ENCODE assay signal across 8 cellular contexts in the genomic region with DNA sequence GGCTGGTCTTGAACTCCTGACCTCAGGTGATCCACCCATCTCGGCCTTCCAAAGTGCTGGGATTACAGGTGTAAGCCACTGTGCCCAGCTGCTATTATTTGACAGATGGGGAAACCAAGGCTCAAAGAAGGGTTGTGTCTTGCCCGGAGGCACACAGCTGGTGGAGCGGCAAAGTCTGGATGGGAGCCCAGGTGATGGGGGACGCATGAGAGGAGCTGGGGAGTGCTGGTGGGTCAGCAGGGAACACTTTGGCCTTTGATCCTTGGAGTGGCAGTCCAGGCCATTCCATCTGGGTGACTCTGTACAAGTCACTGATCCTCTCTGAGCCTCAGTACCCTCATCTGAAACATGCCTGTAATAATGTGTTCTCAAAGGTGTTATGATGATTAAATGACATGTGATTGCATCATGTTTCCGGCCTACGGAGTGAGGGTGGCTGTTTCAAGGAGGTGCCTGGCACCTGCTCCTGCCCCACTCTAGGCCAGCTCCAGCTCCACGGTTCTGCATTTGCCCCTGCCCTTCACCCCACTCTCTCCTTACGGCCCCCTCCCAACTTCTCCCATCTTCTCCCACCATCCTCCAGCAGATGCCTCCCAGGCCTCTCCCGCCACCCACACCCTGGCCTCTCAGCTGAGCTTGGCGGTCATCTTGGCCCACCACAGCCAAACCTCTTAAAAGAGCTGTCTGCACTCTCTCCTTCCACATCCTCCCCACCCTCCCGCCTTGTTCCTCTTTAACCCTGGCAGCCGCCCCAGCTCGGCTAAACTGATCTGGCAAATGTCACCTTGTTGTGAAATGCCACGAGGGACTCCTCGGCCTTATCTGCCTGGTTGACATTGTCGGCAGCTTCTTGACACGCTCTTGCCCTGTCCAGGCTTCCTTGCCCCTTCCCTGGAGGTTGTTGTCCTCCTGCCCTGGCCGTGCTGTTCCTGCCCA. TPM values are rescaled to one million over a fixed set of nuclear protein-coding genes. Genes with fewer than 3 reads are reported as not detected.
DNase-seq lines count a peak whose midpoint lies in the region; ATAC-seq and FAIRE-seq lines count a peak whose summit lies in the region.

No MANE protein-coding gene starts in this region.

- WGBS in aorta, 2 donors = 11 to 13% methylated on average over 18 of the region's 18 CpGs

- H3K36me3 Mint-ChIP-seq in central memory CD8-positive, alpha-beta T cell (ENCODE audit: insufficient read depth) = peaks cover 11% of the 10 kb centered on the region

- no peaks in the 10 kb centered on the region for H3K9me3 ChIP-seq in aorta (ENCODE audit: control insufficient read depth, low read length)

- intact Hi-C loops in aorta (cut with DNase I) = no loop called here

- peak; percentile 74 for ATAC-seq in central memory CD8-positive, alpha-beta T cell (replicated peaks; ENCODE audit: extremely low read depth, poor library complexity, severe bottlenecking)
- ATAC-seq in aorta (ENCODE audit: low FRiP score) = peak; percentile 62

- peak; percentile 26 for FAIRE-seq in GM19239 (lab: Jason Lieb, UNC)

- H3K9me3 Mint-ChIP-seq in central memory CD8-positive, alpha-beta T cell = no peaks in the 10 kb centered on the region

- H3K27me3 Mint-ChIP-seq in central memory CD8-positive, alpha-beta T cell = peaks cover 7% of the 10 kb centered on the region

- peak overlapping the region in 1 of 2 donors; percentile 73 for H3K27ac ChIP-seq in aorta (ENCODE audit: low read depth in 1 of 2, low read length in 2 of 2)

- DNase-seq in GM19239 (ENCODE audit: insufficient read length, low spot score) = no peak
- DNase-seq in SHP77 treated with DMSO at 0.1 percent for 48 hours (lab: John Stamatoyannopoulos, UW) = peak; percentile 59
- no peak for DNase-seq in central memory CD8-positive, alpha-beta T cell (ENCODE audit: low spot score in 2 of 2)
- peak; percentile 71 for DNase-seq in mucosa of gallbladder (ENCODE audit: low spot score)
- DNase-seq in aorta = peak; percentile 88 to 89
- DNase-seq in cortex of kidney (lab: John Stamatoyannopoulos, UW) = no peak
- DNase-seq in NCI-H146 (lab: John Stamatoyannopoulos, UW) = no peak
- DNase-seq in dedifferentiated amniotic fluid mesenchymal stem cell (ENCODE audit: extremely low spot score) = no peak

- peak overlapping the region; percentile 70 for H3K27ac Mint-ChIP-seq in central memory CD8-positive, alpha-beta T cell (ENCODE audit: low read depth)

- H3K27me3 ChIP-seq in aorta (ENCODE audit: control insufficient read depth in 1 of 2, insufficient read depth in 2 of 2, low read length in 1 of 2) = no peaks in the 10 kb centered on the region

- H3K36me3 ChIP-seq in aorta (ENCODE audit: control insufficient read depth in 1 of 2, insufficient read depth in 2 of 2, low read length in 1 of 2) = no peaks in the 10 kb centered on the region

- no peak overlapping the region for H3K4me3 ChIP-seq in aorta (ENCODE audit: low read length in 2 of 2)

- H3K4me1 ChIP-seq in aorta (ENCODE audit: control insufficient read depth in 1 of 2, insufficient read depth in 2 of 2, low read length in 2 of 2) = no peaks in the 10 kb centered on the region

- peaks cover 41% of the 10 kb centered on the region for H3K4me1 Mint-ChIP-seq in central memory CD8-positive, alpha-beta T cell

- no peak overlapping the region for H3K4me3 Mint-ChIP-seq in central memory CD8-positive, alpha-beta T cell

RNA-seq across cellular contexts. Expression of a gene that starts 5.5 kb away (rescaled TPM):
- total RNA-seq in mucosa of gallbladder (89.0 TPM), aorta (100 to 1,000 TPM in 1 of 2 donors, 10 to 100 TPM in 1; 66.3 to 140 TPM)
- polyA plus RNA-seq in aorta = 10 to 100 TPM; 23.7 to 68.9 TPM

RNA-seq across cellular contexts. Expression of a gene that starts 18.4 kb away (rescaled TPM):
- total RNA-seq in mucosa of gallbladder (227 TPM), aorta (100 to 1,000 TPM; 510 to 729 TPM)
- 1,000 to 10,000 TPM in 1 of 2 donors, 100 to 1,000 TPM in 1; 184 to 1,248 TPM for polyA plus RNA-seq in aorta

RNA-seq across cellular contexts. Expression of a gene that starts 30.6 kb away (rescaled TPM):
- total RNA-seq in mucosa of gallbladder (12.8 TPM), aorta (10 to 100 TPM; 15.0 to 21.6 TPM)
- polyA plus RNA-seq in aorta = 1 to 10 TPM; 2.7 to 4.4 TPM

RNA-seq across cellular contexts. Expression of a gene that starts 32.4 kb away (rescaled TPM):
- 7.8 TPM for total RNA-seq in mucosa of gallbladder
- 1 to 10 TPM; 1.9 to 2.0 TPM for total RNA-seq in aorta
- under 1 TPM in 1 of 2 donors, not detected in 1; 0.74 TPM for polyA plus RNA-seq in aorta

RNA-seq across cellular contexts. Expression of a gene that starts 37.8 kb away (rescaled TPM):
- total RNA-seq in mucosa of gallbladder = 84.8 TPM
- total RNA-seq in aorta = 10 to 100 TPM; 45.0 to 54.9 TPM
- 10 to 100 TPM; 46.5 to 95.4 TPM for polyA plus RNA-seq in aorta

Comparison
In these comparisons a context has a peak if more than half of its experiments do, and no peak if none do; other contexts are left out.
1. DNase-seq: peak in SHP77 treated with DMSO at 0.1 percent for 48 hours (single experiment), mucosa of gallbladder (single experiment) and aorta (2 of 2); none in GM19239 (single experiment), central memory CD8-positive, alpha-beta T cell (0 of 2), cortex of kidney (single experiment), NCI-H146 (single experiment) and dedifferentiated amniotic fluid mesenchymal stem cell (single experiment).